ENCODE assay signal across 31 cellular contexts in genomic region chr15:27064080-27064479, GRCh38.
"Had no signal": no experiment of that assay in that cellular context is flagged by ENCODE, and none has a peak within 500 bp of the region (broad histone marks: within the 10 kb centered on the region; RNA-seq: fewer than 3 reads in every experiment).

No MANE protein-coding gene starts in this region.

- H3K9me3 ChIP-seq: SJCRH30 had no signal

- H3K4me1 ChIP-seq: SJCRH30 had no signal

- ATAC-seq: Panc1, Right ventricle myocardium inferior, SK-N-SH treated with all-trans-retinoic acid at 6 μM for 48 hours had no signal

- H3K4me3 ChIP-seq: PC-9, SJCRH30, SK-N-MC had no signal

- H3K27me3 ChIP-seq: SJCRH30 had no signal

- FAIRE-seq: RCC 7860 had no signal

- H3K27ac ChIP-seq: KMS-11, PC-9, RWPE1, SJCRH30, SK-N-MC had no signal

- H3K9ac ChIP-seq: KMS-11 had no signal

- H3K4me2 ChIP-seq: KMS-11, PC-9 had no signal

- H3K36me3 ChIP-seq: SJCRH30 had no signal

- DNase-seq: Karpas-422, MM.1S, MV-4-11, NCI-H1092, NCI-H1105, NCI-H1417 treated with DMSO at 0.1 percent for 48 hours, NCI-H1436 treated with DMSO at 0.1 percent for 48 hours, NCI-H1694 treated with DMSO at 0.1 percent for 48 hours, NCI-H187 treated with DMSO at 0.1 percent for 48 hours, NCI-H2029, NCI-H2081, NCI-H2171 treated with DMSO at 0.1 percent for 48 hours, NCI-H226, NCI-H446 treated with DMSO at 0.1 percent for 48 hours, NCI-H510A, NCI-H524, NCI-H526, NCI-H69, NCI-H748 treated with DMSO at 0.1 percent for 48 hours, NCI-H82, PC-9, SHP77, SIG-M5, SJCRH30 had no signal

- H2AFZ ChIP-seq: PC-9 had no signal
